ENCODE assay signal across 1 cellular context in genomic region chr16:89607937-89608740, GRCh38.
TF ChIP-seq lines count a peak whose summit lies in the region.

No MANE protein-coding gene starts in this region.

TF ChIP-seq in HCT116, 20 proteins besides CTCF, POLR2A, EP300 and RAD21:
- TF ChIP-seq EZH2phosphoT487 (IDR thresholded peaks at IDR 0.05; ENCODE audit: borderline replicate concordance) (no peak), ELF1 (IDR thresholded peaks at IDR 0.05; ENCODE audit: borderline replicate concordance, low read depth) (no peak), TCF7L2 (IDR thresholded peaks at IDR 0.05; ENCODE audit: borderline replicate concordance, extremely low read depth, insufficient read depth, insufficient read length) (no peak), CBX3 (IDR thresholded peaks at IDR 0.05; ENCODE audit: low read depth) (no peak), YY1 (IDR thresholded peaks at IDR 0.05; ENCODE audit: extremely low read depth, insufficient replicate concordance, low read depth, low read length) (no peak), JUND (IDR thresholded peaks at IDR 0.05) (no peak), CEBPB (IDR thresholded peaks at IDR 0.05; ENCODE audit: low read depth) (no peak), SP1 (IDR thresholded peaks at IDR 0.05; ENCODE audit: low read depth) (no peak), FOSL1 (IDR thresholded peaks at IDR 0.05; ENCODE audit: low read depth) (no peak), EGR1 (IDR thresholded peaks at IDR 0.05; ENCODE audit: low read depth) (no peak), ZNF274 (IDR thresholded peaks at IDR 0.05; ENCODE audit: low read depth, low read length) (no peak), ATF3 (IDR thresholded peaks at IDR 0.05) (no peak)
- TF ChIP-seq, protein P1, sequence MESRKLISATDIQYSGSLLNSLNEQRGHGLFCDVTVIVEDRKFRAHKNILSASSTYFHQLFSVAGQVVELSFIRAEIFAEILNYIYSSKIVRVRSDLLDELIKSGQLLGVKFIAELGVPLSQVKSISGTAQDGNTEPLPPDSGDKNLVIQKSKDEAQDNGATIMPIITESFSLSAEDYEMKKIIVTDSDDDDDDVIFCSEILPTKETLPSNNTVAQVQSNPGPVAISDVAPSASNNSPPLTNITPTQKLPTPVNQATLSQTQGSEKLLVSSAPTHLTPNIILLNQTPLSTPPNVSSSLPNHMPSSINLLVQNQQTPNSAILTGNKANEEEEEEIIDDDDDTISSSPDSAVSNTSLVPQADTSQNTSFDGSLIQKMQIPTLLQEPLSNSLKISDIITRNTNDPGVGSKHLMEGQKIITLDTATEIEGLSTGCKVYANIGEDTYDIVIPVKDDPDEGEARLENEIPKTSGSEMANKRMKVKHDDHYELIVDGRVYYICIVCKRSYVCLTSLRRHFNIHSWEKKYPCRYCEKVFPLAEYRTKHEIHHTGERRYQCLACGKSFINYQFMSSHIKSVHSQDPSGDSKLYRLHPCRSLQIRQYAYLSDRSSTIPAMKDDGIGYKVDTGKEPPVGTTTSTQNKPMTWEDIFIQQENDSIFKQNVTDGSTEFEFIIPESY (IDR thresholded peaks at IDR 0.05; ENCODE audit: extremely low read depth, insufficient replicate concordance, low read length) = no peak
- TF ChIP-seq, protein P2, sequence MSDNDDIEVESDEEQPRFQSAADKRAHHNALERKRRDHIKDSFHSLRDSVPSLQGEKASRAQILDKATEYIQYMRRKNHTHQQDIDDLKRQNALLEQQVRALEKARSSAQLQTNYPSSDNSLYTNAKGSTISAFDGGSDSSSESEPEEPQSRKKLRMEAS (IDR thresholded peaks at IDR 0.05) = no peak
TF ChIP-seq in HCT116: peak in this region for 0.
